In genomic region chr7:5691536-5692090, GRCh38 we compare ENCODE assay signal across 8 cellular contexts.
A peak's percentile ranks its signal among the peaks of the same experiment; 100 is the strongest.
DNase-seq lines count a peak whose midpoint lies in the region; ATAC-seq and TF ChIP-seq lines count a peak whose summit lies in the region.

No MANE protein-coding gene starts in this region.

- H3K4me3 Mint-ChIP-seq in T-cell = peak overlapping the region; percentile 21 to 85 (median 22)

- peaks cover 0 to 19% (median 0%) of the 10 kb centered on the region in 3 donors for H3K36me3 ChIP-seq in esophagus squamous epithelium
- no peaks in the 10 kb centered on the region for H3K36me3 ChIP-seq in rectal smooth muscle tissue (ENCODE audit: control insufficient read depth, insufficient read depth, low read length)

- H3K27me3 ChIP-seq in esophagus squamous epithelium (no peaks in the 10 kb centered on the region), rectal smooth muscle tissue (ENCODE audit: control insufficient read depth, insufficient read depth, low read length) (no peaks in the 10 kb centered on the region)

- CTCF ChIA-PET in T-cell (lab: Charles Lee) = interaction anchor here in 1 of 2 donors (0.5 to 0.6 kb wide), 2 partner anchors 26 to 580 kb away, joined by 5 to 8 read pairs; no protein-coding TSS in a partner anchor

- DNase-seq in G401 (ENCODE audit: low spot score) (peak; percentile 60), T-cell (no peak), esophagus squamous epithelium (lab: John Stamatoyannopoulos, UW) (no peak), GM10266 (ENCODE audit: extremely low spot score) (no peak), HuH-7.5 (ENCODE audit: low spot score) (no peak)
- DNase-seq in activated CD4-positive, CD25-positive, alpha-beta regulatory T cell treated with anti-CD3 and anti-CD28 coated beads, Interleukin-2, amount 50 U/mL, for 72 hours = no peak

- H3K4me1 ChIP-seq in esophagus squamous epithelium (peaks cover 60 to 95% (median 66%) of the 10 kb centered on the region in 3 donors), rectal smooth muscle tissue (ENCODE audit: control insufficient read depth, insufficient read depth, low read length) (peaks cover 86% of the 10 kb centered on the region)

- TF ChIP-seq CTCF in esophagus squamous epithelium (IDR thresholded peaks at IDR 0.05) = no peak
- no peak for TF ChIP-seq CTCF in GM10266 (IDR thresholded peaks at IDR 0.05; ENCODE audit: control insufficient read depth, insufficient read depth, low read depth, missing control alignments)

- H3K4me3 ChIP-seq in esophagus squamous epithelium (peak overlapping the region in 2 of 4 donors; percentile 4 to 63), rectal smooth muscle tissue (ENCODE audit: low read length) (peak overlapping the region; percentile 23)

- in situ Hi-C loops in G401 (cut with HindIII; ENCODE audit: low sequenced_read_pairs) = no loop called here

- no peaks in the 10 kb centered on the region for H3K9me3 Mint-ChIP-seq in T-cell

- ATAC-seq in T-cell (replicated peaks in 1 of 4) (no peak), HG03280 (IDR thresholded peaks at IDR 0.05; ENCODE audit: unreplicated experiment) (no peak)

- POLR2A ChIA-PET in T-cell (lab: Charles Lee) = interaction anchor here in 1 of 2 donors (0.5 kb wide), 1 partner anchor 180 kb away, joined by 11 read pairs; no protein-coding TSS in a partner anchor

- peaks cover 96 to 98% (median 98%) of the 10 kb centered on the region in 3 donors for H3K4me1 Mint-ChIP-seq in T-cell

- peaks cover 5% of the 10 kb centered on the region for H3K36me3 Mint-ChIP-seq in T-cell

- intact Hi-C loops in esophagus squamous epithelium (cut with DNase I) = no loop called here

- peak overlapping the region; percentile 95 for H3K27ac Mint-ChIP-seq in T-cell

- no peaks in the 10 kb centered on the region for H3K27me3 Mint-ChIP-seq in T-cell

- no peak overlapping the region for H3K9ac ChIP-seq in rectal smooth muscle tissue (ENCODE audit: low read length)

- no peaks in the 10 kb centered on the region for H3K9me3 ChIP-seq in esophagus squamous epithelium

- WGBS in esophagus squamous epithelium, 2 donors = 55% methylated on average over 7 of the region's 7 CpGs

- no peak for TF ChIP-seq POLR2A in esophagus squamous epithelium (IDR thresholded peaks at IDR 0.05)

- peak overlapping the region; percentile 50 to 96 (median 84) for H3K27ac ChIP-seq in esophagus squamous epithelium
- peak overlapping the region; percentile 99 for H3K27ac ChIP-seq in rectal smooth muscle tissue (ENCODE audit: low read depth, low read length)
